ENCODE assay signal across 33 cellular contexts in the genomic region with DNA sequence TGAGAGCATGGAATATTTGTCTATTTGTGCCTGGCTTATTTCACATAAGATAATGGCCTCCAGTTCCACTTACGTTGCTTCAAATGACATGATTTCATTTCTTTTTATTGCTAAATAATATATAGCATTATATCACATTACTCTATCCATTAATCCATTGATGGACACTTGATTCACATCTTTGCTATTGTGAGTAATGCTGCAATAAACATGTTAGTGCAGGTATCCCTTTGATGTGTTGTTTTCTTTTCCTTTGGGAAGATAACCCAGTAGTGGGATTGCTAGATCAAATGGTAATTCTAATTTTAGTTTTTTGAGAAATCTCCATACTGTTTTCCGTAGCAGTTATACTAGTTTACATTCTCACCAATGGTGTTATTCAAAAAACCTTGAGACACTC.
"Had no signal": no experiment of that assay in that cellular context is flagged by ENCODE, and none has a peak within 500 bp of the region (broad histone marks: within the 10 kb centered on the region; RNA-seq: fewer than 3 reads in every experiment).

No MANE protein-coding gene starts in this region.

- H3K36me3 ChIP-seq: adrenal gland, ascending aorta, brain microvascular endothelial cell, breast epithelium, cardiac muscle cell had no signal

- DNase-seq: activated effector memory CD4-positive, alpha-beta T cell treated with anti-CD3 and anti-CD28 coated beads, Interleukin-2, amount 50 U/mL, for 16 hours; activated effector memory CD4-positive, alpha-beta T cell treated with Interleukin-2 at 50 U/mL for 16 hours; activated gamma-delta T cell; activated gamma-delta T cell treated with Interleukin-2 at 50 U/mL for 16 hours; activated naive CD4-positive, alpha-beta T cell; activated naive CD4-positive, alpha-beta T cell treated with anti-CD3 and anti-CD28 coated beads for 36 hours; activated naive CD4-positive, alpha-beta T cell treated with anti-CD3 and anti-CD28 coated beads, Interleukin-2, amount 10 ng/mL, durations not matched to agents 7 days and 5 days; activated naive CD4-positive, alpha-beta T cell treated with anti-CD3 and anti-CD28 coated beads, Interleukin-2, amount 50 U/mL, for 16 hours; activated naive CD4-positive, alpha-beta T cell treated with Interleukin-2 at 50 U/mL for 16 hours; activated naive CD8-positive, alpha-beta T cell treated with anti-CD3 and anti-CD28 coated beads for 36 hours; activated naive CD8-positive, alpha-beta T cell treated with anti-CD3 and anti-CD28 coated beads, Interleukin-2, amount 10 ng/mL, durations not matched to agents 7 days and 5 days; activated naive CD8-positive, alpha-beta T cell treated with anti-CD3 and anti-CD28 coated beads, Interleukin-2, amount 50 U/mL, for 24 hours; activated T-cell treated with anti-CD3 and anti-CD28 coated beads, Interleukin-2, amount 50 U/mL, for 1 hour; activated T-cell treated with anti-CD3 and anti-CD28 coated beads, Interleukin-2, amount 50 U/mL, for 24 hours; activated T-cell treated with anti-CD3 and anti-CD28 coated beads, Interleukin-2, amount 50 U/mL, for 4 hours; activated T-cell treated with anti-CD3 and anti-CD28 coated beads, Interleukin-2, amount 50 U/mL, for 48 hours; activated T-cell treated with anti-CD3 and anti-CD28 coated beads, Interleukin-2, amount 50 U/mL, for 72 hours; adrenal gland; amniotic stem cell; amygdala; anterior cingulate cortex; aorta; body of pancreas; brain microvascular endothelial cell; caudate nucleus; central memory CD4-positive, alpha-beta T cell; cerebellar nuclear complex had no signal

- FAIRE-seq: astrocyte had no signal

- H3K9me3 ChIP-seq: adrenal gland, ascending aorta had no signal

- H3K4me1 ChIP-seq: adrenal gland, ascending aorta, body of pancreas, breast epithelium had no signal

- H3K27me3 ChIP-seq: adrenal gland, ascending aorta, body of pancreas, brain microvascular endothelial cell, breast epithelium, cardiac muscle cell had no signal

- H3K27ac ChIP-seq: adrenal gland, ascending aorta, body of pancreas, brain microvascular endothelial cell, breast epithelium, cardiac muscle cell had no signal

- ATAC-seq: activated naive CD4-positive, alpha-beta T cell treated with anti-CD3 and anti-CD28 coated beads, Interleukin-2, amount 50 U/mL, for 72 hours; activated naive CD8-positive, alpha-beta T cell treated with anti-CD3 and anti-CD28 coated beads, Interleukin-2, amount 50 U/mL, for 24 hours; activated T-cell treated with anti-CD3 and anti-CD28 coated beads, Interleukin-2, amount 50 U/mL, for 4 hours; activated T-cell treated with anti-CD3 and anti-CD28 coated beads, Interleukin-2, amount 50 U/mL, for 72 hours; activated T-helper 17 cell treated with anti-CD3 and anti-CD28 coated beads, Interleukin-2, amount 50 U/mL, for 72 hours; body of pancreas had no signal

- H3K4me3 ChIP-seq: adrenal gland, ascending aorta, body of pancreas, breast epithelium, cardiac muscle cell had no signal
